In the genomic region with DNA sequence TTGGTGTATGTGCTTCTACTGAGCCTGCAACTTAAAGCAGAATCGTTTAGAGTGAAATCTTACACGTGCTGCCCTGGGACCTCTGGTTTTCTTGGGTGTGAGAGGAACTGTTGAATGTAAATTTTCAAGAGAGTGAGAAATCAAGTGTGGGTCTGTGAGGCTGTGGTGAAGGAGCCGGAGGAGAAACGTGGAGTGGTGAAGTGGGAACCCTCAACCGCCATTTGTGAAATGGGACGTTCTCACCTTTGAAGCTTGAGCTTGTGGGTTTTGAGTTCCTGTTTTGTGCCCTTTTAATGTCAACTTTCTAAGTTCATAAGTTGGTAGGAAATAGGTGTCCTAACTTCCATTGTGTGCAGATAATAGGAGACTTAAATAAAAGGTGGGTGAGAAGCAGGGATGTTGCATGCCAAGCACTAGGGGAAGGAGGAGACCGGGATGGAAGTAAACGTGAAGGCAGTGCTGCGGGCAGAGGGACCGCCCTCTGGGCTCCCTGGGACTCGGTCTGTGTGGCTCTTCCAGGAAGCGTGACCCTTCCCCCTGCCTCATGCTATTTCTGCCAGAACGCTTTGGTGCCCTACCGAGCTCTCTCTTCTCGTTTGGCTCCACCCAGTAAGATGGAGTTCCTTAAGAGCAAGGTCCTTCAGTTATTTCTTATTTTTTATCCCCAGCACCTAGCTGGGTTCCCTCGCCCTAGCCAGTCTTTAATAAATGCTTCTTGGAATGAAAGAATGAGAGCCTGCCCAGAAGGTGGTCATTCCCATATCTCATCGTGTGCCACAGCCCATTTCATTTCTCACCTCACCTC, we compare ENCODE assay signal across 8 cellular contexts. TPM values are rescaled to one million over a fixed set of nuclear protein-coding genes. Genes with fewer than 3 reads are reported as not detected.
DNase-seq lines count a peak whose midpoint lies in the region; ATAC-seq and TF ChIP-seq lines count a peak whose summit lies in the region.

No MANE protein-coding gene starts in this region.

- peaks cover 99% of the 10 kb centered on the region for H3K36me3 ChIP-seq in OCI-LY7 (ENCODE audit: insufficient read depth, low read length)

- peaks cover 22% of the 10 kb centered on the region for H3K36me3 Mint-ChIP-seq in activated naive CD4-positive, alpha-beta T cell treated with anti-CD3 and anti-CD28 coated beads, Interleukin-2, amount 50 U/mL, for 24 hours
- peaks cover 13 to 34% of the 10 kb centered on the region in 2 donors for H3K36me3 Mint-ChIP-seq in stimulated activated naive B cell treated with anti-CD40 and anti-IgM and Interleukin-4, amounts not matched to agents 10 μg/mL and 1 μg/mL and 100 μg/mL, for 72 hours

- peaks cover 58% of the 10 kb centered on the region for H4K20me1 ChIP-seq in OCI-LY7 (ENCODE audit: insufficient read depth, low read length)

- no peaks in the 10 kb centered on the region for H3K9me3 Mint-ChIP-seq in activated naive CD4-positive, alpha-beta T cell treated with anti-CD3 and anti-CD28 coated beads, Interleukin-2, amount 50 U/mL, for 24 hours
- H3K9me3 Mint-ChIP-seq in stimulated activated naive B cell treated with anti-CD40 and anti-IgM and Interleukin-4, amounts not matched to agents 10 μg/mL and 1 μg/mL and 100 μg/mL, for 72 hours: no peaks in the 10 kb centered on the region

- peak; percentile 23 for ATAC-seq in GM21723 (IDR thresholded peaks at IDR 0.05; ENCODE audit: unreplicated experiment)
- ATAC-seq in stimulated activated naive B cell treated with anti-CD40 and anti-IgM and Interleukin-4, amounts not matched to agents 10 μg/mL and 1 μg/mL and 100 μg/mL, for 72 hours (replicated peaks): peak; percentile 63 to 73

- no peaks in the 10 kb centered on the region for H3K27me3 Mint-ChIP-seq in activated naive CD4-positive, alpha-beta T cell treated with anti-CD3 and anti-CD28 coated beads, Interleukin-2, amount 50 U/mL, for 24 hours
- no peaks in the 10 kb centered on the region for H3K27me3 Mint-ChIP-seq in stimulated activated naive B cell treated with anti-CD40 and anti-IgM and Interleukin-4, amounts not matched to agents 10 μg/mL and 1 μg/mL and 100 μg/mL, for 72 hours

- no peaks in the 10 kb centered on the region for H3K9me2 ChIP-seq in OCI-LY7 (ENCODE audit: insufficient read depth, low read length)

- peaks cover 82% of the 10 kb centered on the region for H3K4me1 ChIP-seq in OCI-LY7 (ENCODE audit: insufficient read depth, low read length, poor library complexity, severe bottlenecking)

- peak overlapping the region; percentile 83 for H3K4me3 Mint-ChIP-seq in activated naive CD4-positive, alpha-beta T cell treated with anti-CD3 and anti-CD28 coated beads, Interleukin-2, amount 50 U/mL, for 24 hours
- H3K4me3 Mint-ChIP-seq in stimulated activated naive B cell treated with anti-CD40 and anti-IgM and Interleukin-4, amounts not matched to agents 10 μg/mL and 1 μg/mL and 100 μg/mL, for 72 hours: peak overlapping the region; percentile 74 to 79

- peak overlapping the region; percentile 22 for H3K4me3 ChIP-seq in OCI-LY7 (ENCODE audit: low read depth, low read length, poor library complexity, severe bottlenecking)

- no TSS peak for BruUV-seq in OCI-LY7 (replicated peaks; lab: Mats Ljungman, UMichigan)

- peak overlapping the region; percentile 62 for H3K27ac ChIP-seq in OCI-LY7 (ENCODE audit: low read depth, low read length, poor library complexity, severe bottlenecking)

- no peak overlapping the region for H2AFZ ChIP-seq in OCI-LY7 (ENCODE audit: low read length)

- CTCF ChIA-PET in OCI-LY7 (lab: Charles Lee; ENCODE audit: unreplicated experiment): interaction anchor here (0.5 kb wide), 1 partner anchor 118 kb away, joined by 3 read pairs; no protein-coding TSS in a partner anchor

- H3K9me3 ChIP-seq in OCI-LY7 (ENCODE audit: low read length): no peaks in the 10 kb centered on the region; the same call in 1 of the 2 replicates

- DNase-seq in CMK (ENCODE audit: low read depth) (peak; percentile 50), OCI-LY7 (ENCODE audit: low spot score) (peak; percentile 25), anterior cingulate cortex (lab: John Stamatoyannopoulos, UW) (no peak), NCI-H2227 (lab: John Stamatoyannopoulos, UW; ENCODE audit: unreplicated experiment) (no peak), SK-N-DZ (ENCODE audit: low spot score) (no peak)
- peak; percentile 37 for DNase-seq in stimulated activated naive B cell treated with anti-CD40 and anti-IgM and Interleukin-4, amounts not matched to agents 10 μg/mL and 1 μg/mL and 100 μg/mL, for 72 hours

- H3K4me1 Mint-ChIP-seq in activated naive CD4-positive, alpha-beta T cell treated with anti-CD3 and anti-CD28 coated beads, Interleukin-2, amount 50 U/mL, for 24 hours: peaks cover 98% of the 10 kb centered on the region
- H3K4me1 Mint-ChIP-seq in stimulated activated naive B cell treated with anti-CD40 and anti-IgM and Interleukin-4, amounts not matched to agents 10 μg/mL and 1 μg/mL and 100 μg/mL, for 72 hours: peaks cover 72 to 97% of the 10 kb centered on the region in 2 donors

- peak overlapping the region; percentile 62 for H3K4me2 ChIP-seq in OCI-LY7 (ENCODE audit: low read length)

- TF ChIP-seq CTCF in OCI-LY7 (conservative IDR thresholded peaks at IDR 0.05; ENCODE audit: low read length): no peak

- H3K79me2 ChIP-seq in OCI-LY7 (ENCODE audit: insufficient read depth, low read depth, low read length): peaks cover 100% of the 10 kb centered on the region

- POLR2A ChIA-PET in OCI-LY7 (lab: Charles Lee): interaction anchor here (0.6 to 1.1 kb wide), 3 partner anchors 9 to 39 kb away, joined by 3 to 7 read pairs (median 3); no protein-coding TSS in a partner anchor

- peak overlapping the region; percentile 99 for H3K27ac Mint-ChIP-seq in activated naive CD4-positive, alpha-beta T cell treated with anti-CD3 and anti-CD28 coated beads, Interleukin-2, amount 50 U/mL, for 24 hours
- peak overlapping the region; percentile 95 for H3K27ac Mint-ChIP-seq in stimulated activated naive B cell treated with anti-CD40 and anti-IgM and Interleukin-4, amounts not matched to agents 10 μg/mL and 1 μg/mL and 100 μg/mL, for 72 hours

- intact Hi-C loops in OCI-LY7 (cut with micrococcal nuclease; ENCODE audit: unreplicated experiment): loop anchor here (5.0 kb wide), 1 partner anchor 90 kb away; no protein-coding TSS in a partner anchor

RNA-seq across cellular contexts. Expression of a gene that starts 56.0 kb away (rescaled TPM):
- total RNA-seq in OCI-LY7 (2014; rRNA removed; shearing (Covaris generic)): 98.7 and 148 TPM in 2 replicates
- total RNA-seq in OCI-LY7 (2022): 133 and 169 TPM in 2 replicates
- polyA plus RNA-seq in SK-N-DZ (2014; cell fraction: cytosol; rRNA removed): 12.2 and 18.2 TPM in 2 replicates
- 20.3 and 26.3 TPM in 2 replicates for polyA plus RNA-seq in SK-N-DZ (2014; cell fraction: nucleus; rRNA removed)

Comparison
In these comparisons a context has a peak if more than half of its experiments do, and no peak if none do; other contexts are left out.
1. DNase-seq: peak in CMK (single experiment), OCI-LY7 (single experiment) and stimulated activated naive B cell treated with anti-CD40 and anti-IgM and Interleukin-4, amounts not matched to agents 10 μg/mL and 1 μg/mL and 100 μg/mL, for 72 hours (single experiment); none in anterior cingulate cortex (0 of 58), NCI-H2227 (single experiment) and SK-N-DZ (single experiment).